In the genomic region with DNA sequence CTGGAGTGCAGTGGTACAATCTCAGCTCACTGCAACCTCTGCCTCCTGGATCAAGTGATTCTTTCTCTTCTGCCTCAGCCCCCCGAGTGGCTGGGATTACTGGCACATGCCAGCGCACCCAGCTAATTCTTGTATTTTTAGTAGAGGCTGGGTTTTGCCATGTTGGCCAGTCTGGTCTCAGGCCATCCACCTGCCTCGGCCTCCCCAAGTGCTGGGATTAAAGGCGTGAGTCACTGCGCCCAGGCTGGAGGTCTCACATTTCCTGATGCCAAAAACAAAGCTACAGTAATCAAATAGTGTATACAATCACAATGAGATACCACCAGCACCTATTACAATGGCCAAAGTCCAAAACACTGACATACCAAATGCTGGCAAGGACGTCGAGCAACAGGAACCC, we compare ENCODE assay signal across 15 cellular contexts. TPM values are rescaled to one million over a fixed set of nuclear protein-coding genes. Genes with fewer than 3 reads are reported as not detected.
DNase-seq lines count a peak whose midpoint lies in the region; ATAC-seq and TF ChIP-seq lines count a peak whose summit lies in the region.
"Had no signal": no experiment of that assay in that cellular context is flagged by ENCODE, and none has a peak within 500 bp of the region (broad histone marks: within the 10 kb centered on the region; RNA-seq: fewer than 3 reads in every experiment).

No MANE protein-coding gene starts in this region.

- TF ChIP-seq CTCF in gastrocnemius medialis (IDR thresholded peaks at IDR 0.05 in 4 of 5, conservative IDR thresholded peaks at IDR 0.05 in 1 of 5): no peak

- H3K36me3 Mint-ChIP-seq in activated CD4-positive, alpha-beta memory T cell treated with anti-CD3 and anti-CD28 coated beads, Interleukin-2, amount 10 ng/mL, durations not matched to agents 7 days and 5 days (ENCODE audit: low read depth): no peaks in the 10 kb centered on the region

- DNase-seq in COLO668 (lab: John Stamatoyannopoulos, UW; ENCODE audit: unreplicated experiment): peak; percentile 35
- peak; percentile 8 for DNase-seq in SW480 (ENCODE audit: low spot score)
- DNase-seq in gastrocnemius medialis: peak in 1 of 2 donors; percentile 41
- DNase-seq in substantia nigra (lab: John Stamatoyannopoulos, UW): no peak
- no peak for DNase-seq in NCI-H2171 treated with DMSO at 0.1 percent for 48 hours (lab: John Stamatoyannopoulos, UW)
- DNase-seq in activated CD4-positive, alpha-beta memory T cell treated with anti-CD3 and anti-CD28 coated beads, Interleukin-2, amount 10 ng/mL, durations not matched to agents 7 days and 5 days: no peak
- no peak for DNase-seq in putamen (ENCODE audit: low spot score)
- DNase-seq: 8988T; Calu3; CD4-positive, alpha-beta memory T cell; DMS 273 treated with DMSO at 0.1 percent for 48 hours; GM23248 had no signal

- no peak overlapping the region for H3K27ac Mint-ChIP-seq in activated CD4-positive, alpha-beta memory T cell treated with anti-CD3 and anti-CD28 coated beads, Interleukin-2, amount 10 ng/mL, durations not matched to agents 7 days and 5 days
- H3K27ac Mint-ChIP-seq: CD14-positive monocyte; CD4-positive, alpha-beta memory T cell had no signal

- CTCF ChIA-PET in activated CD4-positive, alpha-beta memory T cell treated with anti-CD3 and anti-CD28 coated beads, Interleukin-2, amount 10 ng/mL, durations not matched to agents 7 days and 5 days (lab: Charles Lee): no interaction called here

- no peaks in the 10 kb centered on the region for H3K27me3 ChIP-seq in gastrocnemius medialis
- H3K27me3 ChIP-seq: BLaER1 had no signal

- H3K9me3 Mint-ChIP-seq in activated CD4-positive, alpha-beta memory T cell treated with anti-CD3 and anti-CD28 coated beads, Interleukin-2, amount 10 ng/mL, durations not matched to agents 7 days and 5 days: peaks cover 2% of the 10 kb centered on the region

- intact Hi-C loops in gastrocnemius medialis (cut with DNase I; ENCODE audit: low total_unique reads): no loop called here

- peaks cover 42 to 54% of the 10 kb centered on the region in 2 donors for H3K4me1 ChIP-seq in gastrocnemius medialis
- H3K4me1 ChIP-seq: BLaER1 had no signal

- TF ChIP-seq POLR2A in gastrocnemius medialis (IDR thresholded peaks at IDR 0.05): no peak

- no peak for ATAC-seq in gastrocnemius medialis

- in situ Hi-C loops in gastrocnemius medialis (cut with MboI; ENCODE audit: low sequenced_read_pairs in 4 of 4): no loop called here

- no peaks in the 10 kb centered on the region for H3K9me3 ChIP-seq in gastrocnemius medialis
- H3K9me3 ChIP-seq: HAP-1 had no signal

- POLR2A ChIA-PET in activated CD4-positive, alpha-beta memory T cell treated with anti-CD3 and anti-CD28 coated beads, Interleukin-2, amount 10 ng/mL, durations not matched to agents 7 days and 5 days (lab: Charles Lee): no interaction called here

- no peak overlapping the region for H3K4me3 ChIP-seq in gastrocnemius medialis
- H3K4me3 ChIP-seq: BLaER1, GM23248, HAP-1 had no signal

- no peaks in the 10 kb centered on the region for H3K27me3 Mint-ChIP-seq in activated CD4-positive, alpha-beta memory T cell treated with anti-CD3 and anti-CD28 coated beads, Interleukin-2, amount 10 ng/mL, durations not matched to agents 7 days and 5 days
- H3K27me3 Mint-ChIP-seq: CD4-positive, alpha-beta memory T cell had no signal

- H3K4me1 Mint-ChIP-seq in activated CD4-positive, alpha-beta memory T cell treated with anti-CD3 and anti-CD28 coated beads, Interleukin-2, amount 10 ng/mL, durations not matched to agents 7 days and 5 days: no peaks in the 10 kb centered on the region
- H3K4me1 Mint-ChIP-seq: CD14-positive monocyte; CD4-positive, alpha-beta memory T cell had no signal

- peaks cover 0 to 14% of the 10 kb centered on the region in 2 donors for H3K36me3 ChIP-seq in gastrocnemius medialis
- H3K36me3 ChIP-seq: HAP-1 had no signal

- peak overlapping the region; percentile 31 to 87 (median 83) for H3K27ac ChIP-seq in gastrocnemius medialis
- H3K27ac ChIP-seq in substantia nigra (ENCODE audit: low read depth, low read length, poor library complexity, severe bottlenecking): peak overlapping the region; percentile 35
- H3K27ac ChIP-seq: BLaER1, GM23248 had no signal

- no peak overlapping the region for H3K4me3 Mint-ChIP-seq in activated CD4-positive, alpha-beta memory T cell treated with anti-CD3 and anti-CD28 coated beads, Interleukin-2, amount 10 ng/mL, durations not matched to agents 7 days and 5 days
- H3K4me3 Mint-ChIP-seq: CD14-positive monocyte; CD4-positive, alpha-beta memory T cell had no signal

RNA-seq across cellular contexts. Expression of gene TTLL11, which starts 51.1 kb away (rescaled TPM):
- total RNA-seq in gastrocnemius medialis: 10 to 100 TPM; 12.3 to 20.5 (median 15.3) TPM
- total RNA-seq in activated CD4-positive, alpha-beta memory T cell treated with anti-CD3 and anti-CD28 coated beads, Interleukin-2, amount 10 ng/mL, durations not matched to agents 7 days and 5 days: 1 to 10 TPM; 1.5 to 2.1 TPM

Comparison
In these comparisons a context has a peak if more than half of its experiments do, and no peak if none do; other contexts are left out.
1. DNase-seq: peak in COLO668 (single experiment) and SW480 (single experiment); none in substantia nigra (0 of 49), NCI-H2171 treated with DMSO at 0.1 percent for 48 hours (single experiment), activated CD4-positive, alpha-beta memory T cell treated with anti-CD3 and anti-CD28 coated beads, Interleukin-2, amount 10 ng/mL, durations not matched to agents 7 days and 5 days (single experiment) and putamen (single experiment).
2. RNA of gene TTLL11, which starts 51.1 kb away (total RNA-seq): 12.3 to 20.5 TPM in gastrocnemius medialis; 1.5 to 2.1 TPM in activated CD4-positive, alpha-beta memory T cell treated with anti-CD3 and anti-CD28 coated beads, Interleukin-2, amount 10 ng/mL, durations not matched to agents 7 days and 5 days; every median in the first group is over 4 times any median in the second.